ENCODE assay signal across 24 cellular contexts in the genomic region with DNA sequence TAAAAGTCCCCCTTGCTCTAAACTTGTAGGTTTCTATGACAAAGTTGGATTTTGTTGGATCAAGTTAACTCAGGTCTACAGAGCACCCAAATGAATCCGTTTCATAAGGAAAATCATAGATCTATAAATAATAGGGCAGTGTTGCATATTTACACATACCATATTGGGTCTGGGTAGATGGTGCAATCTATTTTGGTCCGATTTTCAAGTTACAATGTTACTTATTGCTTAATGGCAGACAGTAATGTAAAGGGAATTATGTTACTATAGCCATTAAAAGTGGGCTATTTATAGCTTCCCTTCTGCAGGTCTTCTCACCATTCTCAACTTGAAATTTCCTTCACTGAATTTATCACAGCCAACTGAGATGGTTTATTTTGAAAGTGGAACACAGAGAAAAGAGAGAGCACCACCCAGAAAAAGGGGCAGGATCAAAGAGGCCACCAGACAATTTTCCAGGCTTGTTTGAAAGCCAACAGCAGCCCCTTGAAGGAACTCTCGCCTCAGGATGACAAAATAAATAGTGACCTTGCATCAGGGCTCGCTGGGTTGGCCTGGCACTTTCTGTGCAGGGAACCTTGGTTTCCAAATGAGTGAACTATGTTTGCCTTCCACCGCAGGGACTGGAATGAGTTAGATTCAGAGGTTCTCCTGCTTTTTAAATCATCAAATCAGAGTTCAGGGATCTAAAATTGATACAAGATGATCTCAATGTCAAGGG.
"Had no signal": no experiment of that assay in that cellular context is flagged by ENCODE, and none has a peak within 500 bp of the region (broad histone marks: within the 10 kb centered on the region; RNA-seq: fewer than 3 reads in every experiment).

No MANE protein-coding gene starts in this region.

- H3K4me3 ChIP-seq: breast epithelium, heart left ventricle, left ventricle myocardium inferior, pancreas, psoas muscle, right atrium auricular region had no signal

- H3K9me3 ChIP-seq: breast epithelium, heart left ventricle, left ventricle myocardium inferior, pancreas, psoas muscle, right atrium auricular region had no signal

- H3K4me1 ChIP-seq: breast epithelium, left ventricle myocardium inferior, right atrium auricular region had no signal

- H3K4me3 Mint-ChIP-seq: activated naive CD4-positive, alpha-beta T cell treated with anti-CD3 and anti-CD28 coated beads for 36 hours; activated naive CD8-positive, alpha-beta T cell treated with anti-CD3 and anti-CD28 coated beads, Interleukin-2, amount 10 ng/mL, durations not matched to agents 7 days and 5 days; central memory CD8-positive, alpha-beta T cell; immature natural killer cell; natural killer cell; T-cell; T-helper 2 cell treated with Interferon-gamma antibody and Interleukin-4, amounts not matched to agents 5 μg/mL and 100 μg/mL, for 36 hours had no signal

- H3K27ac Mint-ChIP-seq: activated naive CD4-positive, alpha-beta T cell treated with anti-CD3 and anti-CD28 coated beads for 36 hours; activated naive CD8-positive, alpha-beta T cell treated with anti-CD3 and anti-CD28 coated beads, Interleukin-2, amount 10 ng/mL, durations not matched to agents 7 days and 5 days; immature natural killer cell; natural killer cell; T-cell; T-helper 2 cell treated with Interferon-gamma antibody and Interleukin-4, amounts not matched to agents 5 μg/mL and 100 μg/mL, for 36 hours had no signal

- H3K9me3 Mint-ChIP-seq: activated naive CD4-positive, alpha-beta T cell treated with anti-CD3 and anti-CD28 coated beads for 36 hours; activated naive CD8-positive, alpha-beta T cell treated with anti-CD3 and anti-CD28 coated beads, Interleukin-2, amount 10 ng/mL, durations not matched to agents 7 days and 5 days; central memory CD8-positive, alpha-beta T cell; natural killer cell; T-cell; T-helper 2 cell treated with Interferon-gamma antibody and Interleukin-4, amounts not matched to agents 5 μg/mL and 100 μg/mL, for 36 hours had no signal

- H3K27ac ChIP-seq: breast epithelium, heart left ventricle, left ventricle myocardium inferior, pancreas, psoas muscle, right atrium auricular region had no signal

- H3K4me1 Mint-ChIP-seq: central memory CD8-positive, alpha-beta T cell; immature natural killer cell; natural killer cell; T-cell had no signal

- H3K27me3 ChIP-seq: breast epithelium, pancreas, right atrium auricular region had no signal

- ATAC-seq: natural killer cell; pancreas; psoas muscle; stimulated activated naive CD8-positive, alpha-beta T cell treated with anti-CD3 and anti-CD28 coated beads, Interleukin-15, Interleukin-2, amounts not matched to agents 100 U/mL and 50 U/mL, for 24 hours; T-cell had no signal

- H3K36me3 ChIP-seq: breast epithelium, heart left ventricle, left ventricle myocardium inferior, pancreas, right atrium auricular region had no signal

- H3K36me3 Mint-ChIP-seq: activated naive CD8-positive, alpha-beta T cell treated with anti-CD3 and anti-CD28 coated beads, Interleukin-2, amount 10 ng/mL, durations not matched to agents 7 days and 5 days; immature natural killer cell; natural killer cell; T-cell had no signal

- FAIRE-seq: colon, endothelial cell of umbilical vein, pancreas, TTC549 had no signal

- DNase-seq: activated CD8-positive, alpha-beta memory T cell treated with anti-CD3 and anti-CD28 coated beads for 24 hours; activated CD8-positive, alpha-beta memory T cell treated with anti-CD3 and anti-CD28 coated beads, Interleukin-2, amount 50 U/mL, for 4 hours; activated naive CD4-positive, alpha-beta T cell treated with anti-CD3 and anti-CD28 coated beads for 36 hours; activated naive CD8-positive, alpha-beta T cell treated with anti-CD3 and anti-CD28 coated beads, Interleukin-2, amount 10 ng/mL, durations not matched to agents 7 days and 5 days; activated T-cell treated with anti-CD3 and anti-CD28 coated beads, Interleukin-2, amount 50 U/mL, for 48 hours; amniotic stem cell; effector memory CD4-positive, alpha-beta T cell; heart left ventricle; immature natural killer cell; left ventricle myocardium inferior; midbrain; natural killer cell; pancreas; psoas muscle; stimulated activated CD4-positive, alpha-beta T cell treated with anti-CD3 and anti-CD28 coated beads, Interleukin-4, amount 100 ng/mL, for 4 hours; stimulated activated naive CD8-positive, alpha-beta T cell treated with anti-CD3 and anti-CD28 coated beads, Interleukin-15, Interleukin-2, amounts not matched to agents 100 U/mL and 50 U/mL, for 24 hours; T-cell had no signal
